7 cellular contexts compared by ENCODE assay signal in the genomic region with DNA sequence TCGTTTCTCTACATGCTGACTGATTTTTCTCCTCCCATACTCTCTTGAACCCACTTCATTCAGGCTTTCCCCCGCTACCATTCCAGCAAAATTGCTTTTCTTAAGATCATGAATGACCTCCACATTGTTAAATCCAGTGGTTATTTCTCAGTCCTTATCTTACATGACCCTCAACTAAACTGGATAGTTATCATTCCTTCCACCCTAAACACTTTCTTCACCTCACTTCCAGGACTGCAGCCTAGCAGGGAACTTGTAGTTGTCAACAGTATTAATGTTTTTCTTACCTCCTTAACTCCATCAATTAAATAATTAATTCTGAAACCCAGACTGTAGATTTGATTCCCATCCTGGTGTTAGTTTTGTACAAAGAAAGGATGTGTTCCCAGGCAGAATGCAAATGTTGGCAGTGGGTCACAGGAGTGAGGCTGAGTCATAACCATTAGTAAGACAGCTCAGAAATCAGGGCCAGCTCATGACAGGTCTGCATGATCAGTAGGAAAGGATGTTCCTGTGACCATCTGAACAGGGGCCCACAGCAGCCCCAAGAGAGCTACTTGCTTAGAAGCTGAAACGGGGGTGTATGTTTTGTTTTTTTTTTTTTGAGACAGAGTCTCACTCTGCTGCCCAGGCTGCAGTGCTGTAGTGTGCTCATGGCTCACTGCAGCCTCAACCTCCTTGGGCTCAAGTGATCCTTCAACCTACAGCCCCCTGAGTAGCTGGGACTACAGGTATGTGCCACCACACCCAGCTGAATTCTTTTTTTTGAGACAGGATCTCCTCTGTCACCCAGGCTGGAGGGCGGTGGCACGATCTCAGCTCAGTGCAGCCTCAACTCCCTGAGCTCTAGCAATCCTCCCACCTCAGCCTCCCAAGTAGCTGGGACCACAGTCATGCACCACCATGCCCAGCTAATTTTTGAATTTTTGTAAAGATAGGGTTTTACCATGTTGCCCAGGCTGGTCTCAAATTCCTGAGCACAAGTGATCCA. TPM values are rescaled to one million over a fixed set of nuclear protein-coding genes. Genes with fewer than 3 reads are reported as not detected.
DNase-seq lines count a peak whose midpoint lies in the region; ATAC-seq and TF ChIP-seq lines count a peak whose summit lies in the region.

No MANE protein-coding gene starts in this region.

- H3K79me1 ChIP-seq in trophoblast cell (ENCODE audit: low read length): no peaks in the 10 kb centered on the region

- H3K14ac ChIP-seq in trophoblast cell (ENCODE audit: low read length): no peak overlapping the region

- H3K36me3 ChIP-seq in breast epithelium: no peaks in the 10 kb centered on the region
- H3K36me3 ChIP-seq in trophoblast cell (ENCODE audit: control insufficient read depth in 1 of 2, insufficient read depth in 2 of 2, low read length in 2 of 2): no peaks in the 10 kb centered on the region

- H3K9me3 ChIP-seq in breast epithelium (no peaks in the 10 kb centered on the region), trophoblast cell (ENCODE audit: insufficient read depth, low read depth, low read length) (no peaks in the 10 kb centered on the region)

- no peak overlapping the region for H3K23ac ChIP-seq in trophoblast cell (ENCODE audit: low read length)

- no peaks in the 10 kb centered on the region for H3K27me3 ChIP-seq in breast epithelium
- H3K27me3 ChIP-seq in trophoblast cell (ENCODE audit: insufficient read depth, low read length): no peaks in the 10 kb centered on the region

- H2BK12ac ChIP-seq in trophoblast cell (ENCODE audit: low read length): no peak overlapping the region

- no peak overlapping the region for H3K4me2 ChIP-seq in trophoblast cell (ENCODE audit: low read length)

- H4K12ac ChIP-seq in trophoblast cell (ENCODE audit: low read depth, low read length): no peak overlapping the region

- WGBS in trophoblast cell (ENCODE audit: extremely low coverage, insufficient coverage, insufficient read length): no CpG with 5 or more reads among the region's 5 CpGs

- intact Hi-C loops in breast epithelium (cut with DNase I; ENCODE audit: low total_unique reads): no loop called here

- H3K27ac ChIP-seq in breast epithelium (peak overlapping the region; percentile 5 to 58), trophoblast cell (ENCODE audit: low read depth, low read length) (no peak overlapping the region)

- no peak overlapping the region for H3K18ac ChIP-seq in trophoblast cell (ENCODE audit: low read length)

- H2AK5ac ChIP-seq in trophoblast cell (ENCODE audit: low read length): no peak overlapping the region

- DNase-seq in HT-29 (ENCODE audit: low spot score): peak; percentile 40
- peak in 1 of 2 donors; percentile 43 for DNase-seq in breast epithelium (ENCODE audit: low spot score in 2 of 2)
- DNase-seq in trophoblast cell: peak; percentile 59 to 67
- no peak for DNase-seq in stimulated activated CD4-positive, alpha-beta T cell treated with anti-CD3 and anti-CD28 coated beads, Interleukin-4, amount 100 ng/mL, for 4 hours
- no peak for DNase-seq in NCI-H526 treated with DMSO at 0.1 percent for 48 hours (lab: John Stamatoyannopoulos, UW)

- no peak overlapping the region for H2BK120ac ChIP-seq in trophoblast cell (ENCODE audit: insufficient read depth, low read length, poor library complexity)

- TF ChIP-seq POLR2A in breast epithelium (IDR thresholded peaks at IDR 0.05): no peak

- no peak overlapping the region for H3K4me3 ChIP-seq in breast epithelium
- H3K4me3 ChIP-seq in trophoblast cell (ENCODE audit: low read depth, low read length): no peak overlapping the region

- TF ChIP-seq CTCF in breast epithelium (IDR thresholded peaks at IDR 0.05): no peak

- no peaks in the 10 kb centered on the region for H3K4me1 ChIP-seq in breast epithelium
- H3K4me1 ChIP-seq in trophoblast cell (ENCODE audit: control insufficient read depth in 1 of 2, insufficient read depth in 2 of 2, low read length in 2 of 2): no peaks in the 10 kb centered on the region

- no peak overlapping the region for H4K91ac ChIP-seq in trophoblast cell (ENCODE audit: low read depth, low read length)

- H2AFZ ChIP-seq in trophoblast cell (ENCODE audit: insufficient read depth, low read length, poor library complexity): no peak overlapping the region

- no peak overlapping the region for H3K9ac ChIP-seq in trophoblast cell (ENCODE audit: low read length)

- H3K79me2 ChIP-seq in trophoblast cell (ENCODE audit: control insufficient read depth, insufficient read depth, low read length, poor library complexity): no peaks in the 10 kb centered on the region

- no peak overlapping the region for H2BK5ac ChIP-seq in trophoblast cell (ENCODE audit: low read depth, low read length, poor library complexity)

- H3K4ac ChIP-seq in trophoblast cell (ENCODE audit: low read depth, low read length): no peak overlapping the region

- H4K8ac ChIP-seq in trophoblast cell (ENCODE audit: low read depth, low read length): no peak overlapping the region

- peak; percentile 82 for ATAC-seq in GM18502 (IDR thresholded peaks at IDR 0.05; ENCODE audit: poor library complexity, unreplicated experiment)
- peak; percentile 65 for ATAC-seq in GM21576 (IDR thresholded peaks at IDR 0.05; ENCODE audit: unreplicated experiment)

RNA-seq across cellular contexts. Expression of gene BCL2L10, which starts 9.1 kb away (rescaled TPM):
- 1.3 and 1.5 TPM in 2 replicates for total RNA-seq in HT-29 (2014; rRNA removed; shearing (Covaris generic))
- total RNA-seq in breast epithelium: 1 to 10 TPM in 1 of 3 donors, under 1 TPM in 2; 0.59 to 2.3 (median 0.64) TPM
- polyA plus RNA-seq in trophoblast cell (2013): not detected in 2 replicates

Comparison
In these comparisons a context has a peak if more than half of its experiments do, and no peak if none do; other contexts are left out.
1. DNase-seq: peak in HT-29 (single experiment) and trophoblast cell (2 of 2); none in stimulated activated CD4-positive, alpha-beta T cell treated with anti-CD3 and anti-CD28 coated beads, Interleukin-4, amount 100 ng/mL, for 4 hours (0 of 2) and NCI-H526 treated with DMSO at 0.1 percent for 48 hours (single experiment).